8 cellular contexts compared by ENCODE assay signal in the genomic region with DNA sequence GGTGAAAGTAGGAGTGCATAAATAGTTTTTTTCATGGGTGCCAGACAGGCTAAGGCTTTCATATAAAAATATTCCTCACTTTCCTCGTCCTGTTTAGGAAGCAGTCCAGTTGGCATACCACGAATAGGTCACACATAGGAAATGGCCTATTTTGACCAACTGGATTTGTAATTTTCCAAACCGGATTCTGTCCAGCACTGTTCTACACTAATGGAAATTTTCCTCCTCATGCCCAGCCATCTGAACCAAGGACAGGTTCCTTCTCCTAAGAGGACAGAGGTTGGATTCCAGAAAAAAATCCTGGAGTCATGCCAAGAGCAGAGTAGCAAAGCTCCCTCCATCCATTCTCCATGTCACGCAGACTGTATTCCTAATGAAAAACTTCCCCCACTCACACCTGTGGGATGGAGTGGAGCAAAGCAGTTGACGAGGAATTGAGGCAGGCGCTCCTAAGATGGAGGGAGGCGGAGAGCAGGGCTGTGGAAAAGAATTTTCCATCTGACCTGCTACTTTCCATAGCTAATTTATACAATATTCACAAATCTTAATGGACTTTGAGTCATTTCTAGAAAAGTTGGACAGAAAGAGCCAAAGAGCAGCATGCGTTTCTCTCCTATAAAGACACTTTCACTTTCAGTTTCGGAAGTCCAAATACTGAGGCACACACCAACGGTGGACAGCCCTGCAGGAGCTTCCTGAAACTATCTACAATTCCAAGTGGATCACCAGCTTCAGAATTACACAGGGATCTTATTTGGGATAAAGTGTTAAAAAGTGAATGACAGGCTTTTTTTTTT. TPM values are rescaled to one million over a fixed set of nuclear protein-coding genes. Genes with fewer than 3 reads are reported as not detected.
DNase-seq lines count a peak whose midpoint lies in the region; ATAC-seq and TF ChIP-seq lines count a peak whose summit lies in the region.

No MANE protein-coding gene starts in this region.

- H2AFZ ChIP-seq in GM23338 = no peak overlapping the region

- no peak overlapping the region for H3K4me2 ChIP-seq in GM23338

- DNase-seq in EH (ENCODE audit: low read depth) = peak; percentile 65
- no peak for DNase-seq in RWPE1 (ENCODE audit: low spot score)
- DNase-seq in esophagus squamous epithelium (lab: John Stamatoyannopoulos, UW) = no peak
- peak; percentile 41 for DNase-seq in renal cortical epithelial cell (ENCODE audit: low read depth)
- no peak for DNase-seq in GM23338 (ENCODE audit: low spot score)
- no peak for DNase-seq in stimulated activated CD4-positive, alpha-beta T cell treated with anti-CD3 and anti-CD28 coated beads, Interleukin-2, amount 100 ng/mL, for 24 hours

- H3K4me3 ChIP-seq in esophagus squamous epithelium (peak overlapping the region; percentile 11 to 59 (median 40)), GM23338 (no peak overlapping the region)

- intact Hi-C loops in esophagus squamous epithelium (cut with DNase I) = no loop called here

- H3K4me1 ChIP-seq in esophagus squamous epithelium = peaks cover 7 to 82% (median 29%) of the 10 kb centered on the region in 3 donors
- H3K4me1 ChIP-seq in GM23338 (ENCODE audit: insufficient read depth) = peaks cover 18% of the 10 kb centered on the region

- POLR2A ChIA-PET in RWPE1 (lab: Yijun Ruan, JAX; ENCODE audit: low non-redundant PET) = no interaction called here

- H3F3A ChIP-seq in GM23338 (replicated peaks; ENCODE audit: low read depth) = peaks cover 14% of the 10 kb centered on the region

- TF ChIP-seq CTCF in RWPE1 (conservative IDR thresholded peaks at IDR 0.05; ENCODE audit: low read depth) (no peak), esophagus squamous epithelium (IDR thresholded peaks at IDR 0.05) (no peak), GM23338 (conservative IDR thresholded peaks at IDR 0.05; ENCODE audit: low read depth in 2 of 2) (no peak)

- no peaks in the 10 kb centered on the region for H3K9me2 ChIP-seq in GM23338 (ENCODE audit: insufficient read depth)

- peaks cover 41% of the 10 kb centered on the region for H3K27me3 Mint-ChIP-seq in GM23338 (ENCODE audit: insufficient read depth, low read depth, poor library complexity)

- H3K36me3 ChIP-seq in esophagus squamous epithelium = peaks cover 0 to 9% (median 0%) of the 10 kb centered on the region in 3 donors
- H3K36me3 ChIP-seq in GM23338 (ENCODE audit: insufficient read depth) = no peaks in the 10 kb centered on the region

- no peak for TF ChIP-seq POLR2A in esophagus squamous epithelium (IDR thresholded peaks at IDR 0.05)

- no peaks in the 10 kb centered on the region for H3K9me3 ChIP-seq in esophagus squamous epithelium

- H3K4me3 Mint-ChIP-seq in GM23338 = no peak overlapping the region

- CTCF ChIA-PET in RWPE1 (lab: Yijun Ruan, JAX) = interaction anchor here (0.6 to 0.7 kb wide), 4 partner anchors 24 to 747 kb away, joined by 3 to 9 read pairs (median 4); no protein-coding TSS in a partner anchor

- no peaks in the 10 kb centered on the region for H3K9me3 Mint-ChIP-seq in GM23338

- peaks cover 7% of the 10 kb centered on the region; the same call in 2 of the 3 replicates for H3K36me3 Mint-ChIP-seq in GM23338 (ENCODE audit: low read depth)

- ATAC-seq in GM23338 (no peak), GM21515 (IDR thresholded peaks at IDR 0.05; ENCODE audit: unreplicated experiment) (no peak), HG02938 (IDR thresholded peaks at IDR 0.05; ENCODE audit: unreplicated experiment) (no peak)

- H3K27ac Mint-ChIP-seq in GM23338 = no peak overlapping the region

- H3K27ac ChIP-seq in RWPE1 (peak overlapping the region; percentile 40; the same call in 1 of the 2 replicates), esophagus squamous epithelium (peak overlapping the region; percentile 25 to 77 (median 63)), GM23338 (ENCODE audit: low read depth) (no peak overlapping the region)

- peaks cover 6% of the 10 kb centered on the region for H4K20me1 ChIP-seq in GM23338 (replicated peaks; ENCODE audit: insufficient read depth)

- 44 to 47% methylated on average over 9 to 10 of the region's 10 CpGs for WGBS in esophagus squamous epithelium, 2 donors

- H3K4me1 Mint-ChIP-seq in GM23338 = peaks cover 14% of the 10 kb centered on the region

- no peaks in the 10 kb centered on the region for H3K27me3 ChIP-seq in esophagus squamous epithelium
- no peaks in the 10 kb centered on the region for H3K27me3 ChIP-seq in GM23338 (ENCODE audit: insufficient read depth)

- H3K79me2 ChIP-seq in GM23338 (replicated peaks; ENCODE audit: insufficient read depth) = no peaks in the 10 kb centered on the region

TF ChIP-seq in GM23338, 12 proteins besides CTCF, POLR2A, EP300 and RAD21:
- TF ChIP-seq POLR2AphosphoS5 (IDR thresholded peaks at IDR 0.05; ENCODE audit: low read depth) (no peak), EZH2phosphoT487 (IDR thresholded peaks at IDR 0.05; ENCODE audit: unreplicated experiment) (no peak)

RNA-seq across cellular contexts. Expression of gene PANK2, which starts 43.3 kb away (rescaled TPM):
- 10 to 100 TPM; 39.4 to 49.1 (median 46.2) TPM for total RNA-seq in esophagus squamous epithelium
- 68.4 and 74.8 TPM in 2 replicates for total RNA-seq in renal cortical epithelial cell
- total RNA-seq in GM23338 (2014; rRNA removed; shearing (Covaris generic)) = 63.4 and 72.0 TPM in 2 replicates
- polyA plus RNA-seq in GM23338 (2016; fragmentation: Nextera tagmentation; extraction: Ambion mirVana) = 36.1 and 36.8 TPM in 2 replicates

Comparison
In these comparisons a context has a peak if more than half of its experiments do, and no peak if none do; other contexts are left out.
1. DNase-seq: peak in EH (single experiment) and renal cortical epithelial cell (single experiment); none in RWPE1 (single experiment), esophagus squamous epithelium (single experiment), GM23338 (single experiment) and stimulated activated CD4-positive, alpha-beta T cell treated with anti-CD3 and anti-CD28 coated beads, Interleukin-2, amount 100 ng/mL, for 24 hours (0 of 2).